8 cellular contexts compared by ENCODE assay signal in the genomic region with DNA sequence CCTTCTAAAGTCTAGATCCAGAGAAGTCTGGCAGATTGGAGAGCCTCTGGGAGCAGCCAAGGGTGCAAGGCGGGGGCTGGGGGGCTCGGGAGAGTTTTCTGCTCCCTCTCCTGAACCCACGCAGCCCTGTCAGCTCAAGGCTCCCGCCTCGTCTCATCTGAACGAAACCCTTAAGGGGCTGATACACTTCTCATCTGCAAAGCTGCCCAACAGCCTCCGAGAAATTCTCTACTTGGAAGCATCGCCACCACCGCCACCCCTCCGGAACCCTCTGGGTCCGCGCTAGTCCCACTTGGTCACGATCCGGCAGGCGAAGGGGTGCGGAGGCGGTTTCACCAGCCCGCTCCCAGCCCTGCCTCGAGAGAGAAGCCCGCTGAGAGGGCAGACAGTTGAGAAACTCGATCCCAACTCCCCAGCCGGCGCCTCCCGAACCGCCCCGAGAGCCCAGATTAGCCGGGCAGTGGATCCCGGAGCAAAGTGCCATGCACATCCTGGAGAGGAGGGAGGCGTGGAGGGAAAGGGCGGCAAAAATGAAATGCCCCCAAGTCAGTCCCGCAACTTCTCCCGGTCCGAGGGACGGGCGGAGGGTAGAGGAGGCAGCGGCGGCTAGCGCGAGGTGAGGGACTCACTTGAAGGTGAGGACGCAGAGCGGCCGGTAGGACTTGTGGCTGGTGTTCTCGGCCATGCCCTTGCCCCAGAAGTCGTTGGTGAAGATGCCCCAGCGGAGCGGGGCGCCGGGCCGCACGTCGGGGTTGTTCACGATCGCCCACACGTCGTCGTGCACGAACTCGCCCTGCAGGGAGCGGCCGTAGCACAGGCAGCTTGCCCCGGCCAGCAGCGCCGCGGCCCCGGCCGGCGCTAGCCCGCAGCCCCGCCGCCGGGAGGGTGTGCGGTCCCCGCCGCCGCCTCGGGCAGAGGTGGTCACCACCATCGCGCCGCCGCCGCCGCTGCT. TPM values are rescaled to one million over a fixed set of nuclear protein-coding genes. Genes with fewer than 3 reads are reported as not detected.
DNase-seq lines count a peak whose midpoint lies in the region; ATAC-seq, FAIRE-seq and TF ChIP-seq lines count a peak whose summit lies in the region.

No MANE protein-coding gene starts in this region.

- peaks cover 15% of the 10 kb centered on the region for H3F3A ChIP-seq in PC-9 (ENCODE audit: insufficient read depth, low read depth)

- H3K27ac ChIP-seq in PC-9 = peak overlapping the region; percentile 59
- peak overlapping the region; percentile 57 to 64 for H3K27ac ChIP-seq in mucosa of rectum (ENCODE audit: low read depth in 2 of 2, low read length in 2 of 2)

- POLR2A ChIA-PET in PC-9 (lab: Charles Lee; ENCODE audit: unreplicated experiment) = no interaction called here

- no peaks in the 10 kb centered on the region for H3K36me3 ChIP-seq in PC-9 (ENCODE audit: low read depth)
- H3K36me3 ChIP-seq in mucosa of rectum (ENCODE audit: control insufficient read depth in 2 of 2, insufficient read depth in 2 of 2, low read length in 2 of 2) = no peaks in the 10 kb centered on the region

- no peak for DNase-seq in PC-9
- DNase-seq in epithelial cell of esophagus (ENCODE audit: low read depth) = peak; percentile 45
- peak; percentile 44 for DNase-seq in urothelium cell line (ENCODE audit: low spot score)
- no peak for DNase-seq in HFFc6
- no peak for DNase-seq in NCI-H2081 treated with DMSO at 0.1 percent for 48 hours (lab: John Stamatoyannopoulos, UW)

- H3K27me3 Mint-ChIP-seq in HFFc6 (ENCODE audit: insufficient read depth) = no peaks in the 10 kb centered on the region; the same call in 1 of the 2 replicates

- H3K4me1 Mint-ChIP-seq in HFFc6 (ENCODE audit: low read depth) = no peaks in the 10 kb centered on the region

- H3K4me3 Mint-ChIP-seq in HFFc6 = no peak overlapping the region

- no peaks in the 10 kb centered on the region for H4K20me1 ChIP-seq in PC-9 (ENCODE audit: insufficient read depth)

- H3K79me2 ChIP-seq in PC-9 (ENCODE audit: low read depth) = no peaks in the 10 kb centered on the region

- H3K4me1 ChIP-seq in PC-9 (replicated peaks; ENCODE audit: insufficient read depth) (peaks cover 18% of the 10 kb centered on the region), mucosa of rectum (ENCODE audit: control insufficient read depth in 2 of 2, insufficient read depth in 2 of 2, low read length in 2 of 2) (no peaks in the 10 kb centered on the region)

- FAIRE-seq in urothelium cell line (lab: Jason Lieb, UNC) = no peak

- H3K27me3 ChIP-seq in PC-9 (ENCODE audit: insufficient read depth, low read depth) = no peaks in the 10 kb centered on the region
- peaks cover 2 to 3% of the 10 kb centered on the region in 2 donors for H3K27me3 ChIP-seq in mucosa of rectum (ENCODE audit: control insufficient read depth in 2 of 2, insufficient read depth in 2 of 2, low read length in 2 of 2)

- no peaks in the 10 kb centered on the region for H3K36me3 Mint-ChIP-seq in HFFc6 (ENCODE audit: low read depth)

- intact Hi-C loops in PC-9 (cut with micrococcal nuclease; ENCODE audit: unreplicated experiment) = loop anchor here (10.0 kb wide), 1 partner anchor 228 kb away; no protein-coding TSS in a partner anchor

- peak; percentile 24 for ATAC-seq in GM18511 (IDR thresholded peaks at IDR 0.05; ENCODE audit: unreplicated experiment)
- peak; percentile 13 for ATAC-seq in HG02678 (IDR thresholded peaks at IDR 0.05; ENCODE audit: unreplicated experiment)

- H3K9me2 ChIP-seq in PC-9 (ENCODE audit: insufficient read depth) = no peaks in the 10 kb centered on the region

- H3K9ac ChIP-seq in mucosa of rectum (ENCODE audit: low read depth in 1 of 2, low read length in 2 of 2) = peak overlapping the region in 1 of 2 donors; percentile 47

- no peaks in the 10 kb centered on the region for H3K9me3 ChIP-seq in PC-9 (ENCODE audit: insufficient read depth, low read depth)
- no peaks in the 10 kb centered on the region for H3K9me3 ChIP-seq in mucosa of rectum (ENCODE audit: control insufficient read depth in 2 of 2, low read length in 2 of 2)

- peak overlapping the region; percentile 53 for H3K4me3 ChIP-seq in PC-9
- peak overlapping the region; percentile 58 for H3K4me3 ChIP-seq in epithelial cell of esophagus (ENCODE audit: low read length)
- peak overlapping the region; percentile 60 to 61 for H3K4me3 ChIP-seq in mucosa of rectum (ENCODE audit: low read length in 2 of 2)

- H2AFZ ChIP-seq in PC-9 = peak overlapping the region; percentile 81

- BruUV-seq in PC-9 (replicated peaks; lab: Mats Ljungman, UMichigan) = no TSS peak

- TF ChIP-seq CTCF in PC-9 (conservative IDR thresholded peaks at IDR 0.05) (no peak), epithelial cell of esophagus (IDR thresholded peaks at IDR 0.05; ENCODE audit: insufficient read depth, low read depth, low read length, missing control alignments) (no peak), HFFc6 (IDR thresholded peaks at IDR 0.05) (no peak)

- H3K27ac Mint-ChIP-seq in HFFc6 = no peak overlapping the region

- H3K9me3 Mint-ChIP-seq in HFFc6 = peaks cover 16% of the 10 kb centered on the region; the same call in 1 of the 2 replicates

- H3K4me2 ChIP-seq in PC-9 = peak overlapping the region; percentile 83

- CTCF ChIA-PET in PC-9 (lab: Charles Lee) = no interaction called here

RNA-seq across cellular contexts. Expression of a gene that starts 0.6 kb away (rescaled TPM):
- total RNA-seq in PC-9 (2021) = 3.1 and 4.8 TPM in 2 replicates
- not detected for total RNA-seq in HFFc6 (2021; fragmentation: NEBNext Ultra II Directional; extraction: Animal tissue kit (Norgen Biotek cat#: 25700))

Comparison
In these comparisons a context has a peak if more than half of its experiments do, and no peak if none do; other contexts are left out.
1. DNase-seq: peak in epithelial cell of esophagus (single experiment) and urothelium cell line (single experiment); none in PC-9 (0 of 2), HFFc6 (single experiment) and NCI-H2081 treated with DMSO at 0.1 percent for 48 hours (single experiment).
2. Peak in every context shown above with its lines, with median percentiles within 50 percentile points of each other: H3K4me3 ChIP-seq.